In genomic region chr5:76547242-76547890, GRCh38 we compare ENCODE assay signal across 8 cellular contexts.
DNase-seq lines count a peak whose midpoint lies in the region; ATAC-seq and TF ChIP-seq lines count a peak whose summit lies in the region.

No MANE protein-coding gene starts in this region.

- BruUV-seq in MCF 10A (replicated peaks; lab: Mats Ljungman, UMichigan): no TSS peak

- no peaks in the 10 kb centered on the region for H3K9me3 Mint-ChIP-seq in MCF 10A (ENCODE audit: unreplicated experiment)

- no peak for TF ChIP-seq POLR2A in breast epithelium (IDR thresholded peaks at IDR 0.05)

- H3K4me1 Mint-ChIP-seq in MCF 10A (ENCODE audit: insufficient read depth, unreplicated experiment): peaks cover 7% of the 10 kb centered on the region

- H3K36me3 ChIP-seq in breast epithelium: no peaks in the 10 kb centered on the region
- H3K36me3 ChIP-seq in upper lobe of right lung: no peaks in the 10 kb centered on the region

- DNase-seq in breast epithelium (ENCODE audit: low spot score in 2 of 2) (no peak), MCF 10A (ENCODE audit: unreplicated experiment) (no peak), right cardiac atrium (no peak), upper lobe of right lung (no peak), NCI-H345 treated with DMSO at 0.1 percent for 48 hours (lab: John Stamatoyannopoulos, UW; ENCODE audit: unreplicated experiment) (no peak), NCI-H748 (lab: John Stamatoyannopoulos, UW; ENCODE audit: unreplicated experiment) (no peak)
- DNase-seq in activated CD4-positive, alpha-beta T cell treated with anti-CD3 and anti-CD28 coated beads, Interleukin-2, amount 50 U/mL, for 48 hours: peak; percentile 26 to 35

- H3K9me3 ChIP-seq in breast epithelium (no peaks in the 10 kb centered on the region), right cardiac atrium (ENCODE audit: control insufficient read depth, low read length) (no peaks in the 10 kb centered on the region), upper lobe of right lung (no peaks in the 10 kb centered on the region)

- ATAC-seq in HG03378 (IDR thresholded peaks at IDR 0.05; ENCODE audit: unreplicated experiment) (peak; percentile 76), right cardiac atrium (peak; percentile 58 to 71), upper lobe of right lung (peak; percentile 76)

- intact Hi-C loops in breast epithelium (cut with DNase I; ENCODE audit: low total_unique reads) (no loop called here), MCF 10A (cut with micrococcal nuclease) (no loop called here), right cardiac atrium (cut with DNase I) (no loop called here), upper lobe of right lung (cut with DNase I) (no loop called here)

- no peaks in the 10 kb centered on the region for H3K36me3 Mint-ChIP-seq in MCF 10A (ENCODE audit: insufficient read depth, unreplicated experiment)

- H3K27me3 Mint-ChIP-seq in MCF 10A (ENCODE audit: insufficient read depth, unreplicated experiment): no peaks in the 10 kb centered on the region

- H3K4me1 ChIP-seq in breast epithelium (no peaks in the 10 kb centered on the region), right cardiac atrium (ENCODE audit: control insufficient read depth, insufficient read depth, low read length) (no peaks in the 10 kb centered on the region), upper lobe of right lung (peaks cover 40% of the 10 kb centered on the region)

- TF ChIP-seq CTCF in breast epithelium (IDR thresholded peaks at IDR 0.05) (no peak), MCF 10A (IDR thresholded peaks at IDR 0.05; ENCODE audit: unreplicated experiment) (no peak), upper lobe of right lung (IDR thresholded peaks at IDR 0.05) (no peak)

- 40% methylated on average over 4 of the region's 4 CpGs for WGBS in right cardiac atrium

- POLR2A ChIA-PET in MCF 10A (lab: Yijun Ruan, JAX): interaction anchor here (0.5 kb wide), 1 partner anchor 161 kb away, joined by 3 read pairs; no protein-coding TSS in a partner anchor

- no peaks in the 10 kb centered on the region for H3K27me3 ChIP-seq in breast epithelium
- H3K27me3 ChIP-seq in right cardiac atrium (ENCODE audit: control insufficient read depth, insufficient read depth): no peaks in the 10 kb centered on the region
- H3K27me3 ChIP-seq in upper lobe of right lung: no peaks in the 10 kb centered on the region

- H3K27ac ChIP-seq in breast epithelium: peak overlapping the region; percentile 65
- no peak overlapping the region for H3K27ac ChIP-seq in right cardiac atrium (ENCODE audit: low read length)
- peak overlapping the region; percentile 67 for H3K27ac ChIP-seq in upper lobe of right lung

- H3K27ac Mint-ChIP-seq in MCF 10A (ENCODE audit: low read depth, unreplicated experiment): no peak overlapping the region

- H3K4me3 ChIP-seq in breast epithelium (peak overlapping the region in 1 of 3 donors; percentile 31), right cardiac atrium (ENCODE audit: low read length) (no peak overlapping the region), upper lobe of right lung (peak overlapping the region; percentile 31)

- CTCF ChIA-PET in MCF 10A (lab: Yijun Ruan, JAX): interaction anchor here (0.6 to 1.2 kb wide), 5 partner anchors 24 to 279 kb away, joined by 3 to 4 read pairs (median 3); no protein-coding TSS in a partner anchor

- no peak overlapping the region for H3K4me3 Mint-ChIP-seq in MCF 10A (ENCODE audit: unreplicated experiment)

Comparison
In these comparisons a context has a peak if more than half of its experiments do, and no peak if none do; other contexts are left out.
1. DNase-seq: peak in activated CD4-positive, alpha-beta T cell treated with anti-CD3 and anti-CD28 coated beads, Interleukin-2, amount 50 U/mL, for 48 hours (2 of 2); none in breast epithelium (0 of 2), MCF 10A (single experiment), right cardiac atrium (0 of 3), upper lobe of right lung (single experiment), NCI-H345 treated with DMSO at 0.1 percent for 48 hours (single experiment) and NCI-H748 (single experiment).
2. Peak in every context shown above with its lines, with median percentiles within 50 percentile points of each other: ATAC-seq.